30 cellular contexts compared by ENCODE assay signal in the genomic region with DNA sequence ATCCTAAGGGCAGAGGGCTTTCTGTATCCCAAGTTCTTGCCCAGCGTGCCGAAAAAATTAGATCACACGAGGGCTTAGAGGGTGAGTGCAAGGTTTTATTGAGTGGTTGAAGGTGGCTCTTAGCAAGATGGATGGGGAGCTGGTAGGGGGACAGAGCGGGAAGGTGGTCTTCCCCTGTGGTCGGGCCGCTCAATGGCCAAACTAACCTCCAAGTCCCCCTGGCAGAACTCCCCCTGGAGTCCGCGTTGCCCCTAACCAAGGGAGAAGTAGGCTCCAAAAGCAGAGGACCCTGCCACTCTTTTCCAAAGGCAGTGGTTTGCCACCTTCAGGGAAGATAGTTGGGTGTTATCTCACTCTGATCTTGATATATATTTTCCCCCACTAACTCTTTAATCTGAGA.
"Had no signal": no experiment of that assay in that cellular context is flagged by ENCODE, and none has a peak within 500 bp of the region (broad histone marks: within the 10 kb centered on the region; RNA-seq: fewer than 3 reads in every experiment).

No MANE protein-coding gene starts in this region.

- H3K27ac Mint-ChIP-seq: naive thymus-derived CD8-positive, alpha-beta T cell; natural killer cell treated with Interleukin-12 subunit alpha and Interleukin-12 subunit beta and Interleukin-15 and Interleukin-18, amount 100 ng/mL, for 72 hours; nephron progenitor cell; progenitor cell of endocrine pancreas; stimulated activated effector memory CD8-positive, alpha-beta T cell treated with anti-CD3 and anti-CD28 coated beads, Interleukin-12 subunit alpha, Interleukin-12 subunit beta, amount 100 ng/mL, for 72 hours; stimulated activated naive B cell treated with anti-CD40 and anti-IgM and Interleukin-4, amounts not matched to agents 10 μg/mL and 1 μg/mL and 100 μg/mL, for 72 hours; stimulated activated naive CD8-positive, alpha-beta T cell treated with anti-CD3 and anti-CD28 coated beads, Interleukin-15, Interleukin-2, amounts not matched to agents 100 ng/mL and 50 ng/mL, for 24 hours had no signal

- H3K4me1 Mint-ChIP-seq: naive thymus-derived CD8-positive, alpha-beta T cell; stimulated activated effector memory CD8-positive, alpha-beta T cell treated with anti-CD3 and anti-CD28 coated beads, Interleukin-12 subunit alpha, Interleukin-12 subunit beta, amount 100 ng/mL, for 72 hours; stimulated activated naive B cell treated with anti-CD40 and anti-IgM and Interleukin-4, amounts not matched to agents 10 μg/mL and 1 μg/mL and 100 μg/mL, for 72 hours had no signal

- H3K4me3 Mint-ChIP-seq: naive thymus-derived CD8-positive, alpha-beta T cell; natural killer cell treated with Interleukin-12 subunit alpha and Interleukin-12 subunit beta and Interleukin-15 and Interleukin-18, amount 100 ng/mL, for 72 hours; nephron progenitor cell; neural crest cell; stimulated activated effector memory CD8-positive, alpha-beta T cell treated with anti-CD3 and anti-CD28 coated beads, Interleukin-12 subunit alpha, Interleukin-12 subunit beta, amount 100 ng/mL, for 72 hours; stimulated activated naive B cell treated with anti-CD40 and anti-IgM and Interleukin-4, amounts not matched to agents 10 μg/mL and 1 μg/mL and 100 μg/mL, for 72 hours; stimulated activated naive CD8-positive, alpha-beta T cell treated with anti-CD3 and anti-CD28 coated beads, Interleukin-15, Interleukin-2, amounts not matched to agents 100 ng/mL and 50 ng/mL, for 24 hours had no signal

- H3K36me3 Mint-ChIP-seq: naive thymus-derived CD8-positive, alpha-beta T cell; natural killer cell treated with Interleukin-12 subunit alpha and Interleukin-12 subunit beta and Interleukin-15 and Interleukin-18, amount 100 ng/mL, for 72 hours; stimulated activated effector memory CD8-positive, alpha-beta T cell treated with anti-CD3 and anti-CD28 coated beads, Interleukin-12 subunit alpha, Interleukin-12 subunit beta, amount 100 ng/mL, for 72 hours; stimulated activated naive B cell treated with anti-CD40 and anti-IgM and Interleukin-4, amounts not matched to agents 10 μg/mL and 1 μg/mL and 100 μg/mL, for 72 hours had no signal

- H3K9me3 Mint-ChIP-seq: nephron progenitor cell; neural crest cell; stimulated activated effector memory CD8-positive, alpha-beta T cell treated with anti-CD3 and anti-CD28 coated beads, Interleukin-12 subunit alpha, Interleukin-12 subunit beta, amount 100 ng/mL, for 72 hours; stimulated activated naive CD8-positive, alpha-beta T cell treated with anti-CD3 and anti-CD28 coated beads, Interleukin-15, Interleukin-2, amounts not matched to agents 100 ng/mL and 50 ng/mL, for 24 hours had no signal

- H3K79me2 ChIP-seq: parathyroid adenoma had no signal

- H3K9ac ChIP-seq: parathyroid adenoma had no signal

- H3K9me3 ChIP-seq: neutrophil, ovary, psoas muscle, right lobe of liver, sigmoid colon, stomach, thoracic aorta, thyroid gland, tibial nerve, upper lobe of left lung, vagina had no signal

- H3K36me3 ChIP-seq: neutrophil, ovary, right lobe of liver, sigmoid colon, stomach, thoracic aorta, thyroid gland, tibial nerve, upper lobe of left lung, vagina had no signal

- H3K4me3 ChIP-seq: ovary, psoas muscle, right lobe of liver, sigmoid colon, stomach, thoracic aorta, thyroid gland, tibial nerve, upper lobe of left lung, vagina had no signal

- DNase-seq: naive thymus-derived CD8-positive, alpha-beta T cell; nephron progenitor cell; nucleus accumbens; ovary; posterior cingulate gyrus; psoas muscle; right cardiac atrium; right lobe of liver; sigmoid colon; small intestine; stimulated activated CD4-positive, alpha-beta T cell treated with anti-CD3 and anti-CD28 coated beads, Interleukin-15, amount 100 ng/mL, for 24 hours; stimulated activated CD4-positive, alpha-beta T cell treated with anti-CD3 and anti-CD28 coated beads, Interleukin-2, amount 100 ng/mL, for 24 hours; stimulated activated CD4-positive, alpha-beta T cell treated with anti-CD3 and anti-CD28 coated beads, Interleukin-2, amount 100 ng/mL, for 48 hours; stimulated activated CD4-positive, alpha-beta T cell treated with anti-CD3 and anti-CD28 coated beads, Interleukin-4, amount 100 ng/mL, for 24 hours; stimulated activated naive B cell treated with anti-CD40 and anti-IgM and Interleukin-4, amounts not matched to agents 10 μg/mL and 1 μg/mL and 100 μg/mL, for 72 hours; stimulated activated naive CD4-positive, alpha-beta T cell treated with Interleukin-2 at 50 U/mL for 16 hours; stomach; thyroid gland; trophoblast cell; upper lobe of left lung had no signal

- H3K27me3 ChIP-seq: neutrophil, ovary, right lobe of liver, sigmoid colon, stomach, thyroid gland, tibial nerve, upper lobe of left lung, vagina had no signal

- H3K4me1 ChIP-seq: parathyroid adenoma, psoas muscle, right lobe of liver, sigmoid colon, tibial nerve, upper lobe of left lung, vagina had no signal

- H3K27me3 Mint-ChIP-seq: natural killer cell treated with Interleukin-12 subunit alpha and Interleukin-12 subunit beta and Interleukin-15 and Interleukin-18, amount 100 ng/mL, for 72 hours; stimulated activated naive CD8-positive, alpha-beta T cell treated with anti-CD3 and anti-CD28 coated beads, Interleukin-15, Interleukin-2, amounts not matched to agents 100 ng/mL and 50 ng/mL, for 24 hours had no signal

- ATAC-seq: naive thymus-derived CD8-positive, alpha-beta T cell; natural killer cell treated with Interleukin-12 subunit alpha and Interleukin-12 subunit beta and Interleukin-15 and Interleukin-18, amount 100 ng/mL, for 72 hours; psoas muscle; right cardiac atrium; right lobe of liver; stimulated activated effector memory CD8-positive, alpha-beta T cell treated with anti-CD3 and anti-CD28 coated beads, Interleukin-12 subunit alpha, Interleukin-12 subunit beta, amount 100 ng/mL, for 72 hours; stimulated activated naive B cell treated with anti-CD40 and anti-IgM and Interleukin-4, amounts not matched to agents 10 μg/mL and 1 μg/mL and 100 μg/mL, for 72 hours had no signal

- H3K27ac ChIP-seq: neutrophil, ovary, parathyroid adenoma, psoas muscle, right lobe of liver, sigmoid colon, stomach, thoracic aorta, thyroid gland, tibial nerve, upper lobe of left lung, vagina had no signal
